ENCODE assay signal across 1 cellular context in the genomic region with DNA sequence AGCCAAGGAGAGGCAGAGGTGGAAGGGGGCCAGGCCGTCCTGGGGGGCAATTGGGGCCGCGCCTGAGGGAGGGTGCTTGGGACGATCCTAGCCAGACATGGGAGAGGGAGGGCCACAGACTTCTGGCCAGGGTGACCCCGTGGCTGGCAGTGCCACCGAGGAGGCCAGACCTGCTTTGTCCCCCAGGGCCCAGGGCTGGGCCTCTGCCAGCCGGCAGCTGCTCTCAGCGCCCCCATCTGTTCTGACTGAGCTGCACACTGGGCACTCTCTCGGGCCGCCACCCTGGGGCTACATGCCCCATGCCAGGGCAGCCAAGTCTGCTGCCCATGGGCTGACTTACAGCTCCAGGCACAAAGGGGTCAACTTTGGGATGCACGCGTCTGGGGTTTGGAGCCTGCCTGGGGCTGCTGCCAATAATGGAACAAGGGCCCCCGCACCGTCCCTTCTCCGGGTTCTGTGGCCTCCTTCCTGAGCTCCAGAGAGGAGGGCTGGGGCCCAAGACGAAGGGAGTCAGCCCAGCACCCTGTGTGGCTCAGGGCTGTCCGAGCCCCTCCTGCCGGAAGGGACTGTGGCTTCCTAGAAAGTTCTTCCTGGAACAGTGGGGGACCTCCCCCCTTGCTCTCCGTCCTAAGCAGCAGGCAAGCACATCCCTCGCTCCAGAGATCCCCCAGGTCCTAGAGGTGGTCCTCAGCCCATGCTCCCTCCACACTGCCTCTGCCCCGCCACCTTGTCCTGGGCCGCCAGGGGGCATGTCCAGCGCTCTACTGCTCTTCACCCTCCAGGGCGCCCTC.
A peak's percentile ranks its signal among the peaks of the same experiment; 100 is the strongest.
TF ChIP-seq lines count a peak whose summit lies in the region.

No MANE protein-coding gene starts in this region.

TF ChIP-seq in HepG2, 621 proteins besides CTCF, POLR2A, EP300 and RAD21 (continues in another document):
- TF ChIP-seq, protein P1, sequence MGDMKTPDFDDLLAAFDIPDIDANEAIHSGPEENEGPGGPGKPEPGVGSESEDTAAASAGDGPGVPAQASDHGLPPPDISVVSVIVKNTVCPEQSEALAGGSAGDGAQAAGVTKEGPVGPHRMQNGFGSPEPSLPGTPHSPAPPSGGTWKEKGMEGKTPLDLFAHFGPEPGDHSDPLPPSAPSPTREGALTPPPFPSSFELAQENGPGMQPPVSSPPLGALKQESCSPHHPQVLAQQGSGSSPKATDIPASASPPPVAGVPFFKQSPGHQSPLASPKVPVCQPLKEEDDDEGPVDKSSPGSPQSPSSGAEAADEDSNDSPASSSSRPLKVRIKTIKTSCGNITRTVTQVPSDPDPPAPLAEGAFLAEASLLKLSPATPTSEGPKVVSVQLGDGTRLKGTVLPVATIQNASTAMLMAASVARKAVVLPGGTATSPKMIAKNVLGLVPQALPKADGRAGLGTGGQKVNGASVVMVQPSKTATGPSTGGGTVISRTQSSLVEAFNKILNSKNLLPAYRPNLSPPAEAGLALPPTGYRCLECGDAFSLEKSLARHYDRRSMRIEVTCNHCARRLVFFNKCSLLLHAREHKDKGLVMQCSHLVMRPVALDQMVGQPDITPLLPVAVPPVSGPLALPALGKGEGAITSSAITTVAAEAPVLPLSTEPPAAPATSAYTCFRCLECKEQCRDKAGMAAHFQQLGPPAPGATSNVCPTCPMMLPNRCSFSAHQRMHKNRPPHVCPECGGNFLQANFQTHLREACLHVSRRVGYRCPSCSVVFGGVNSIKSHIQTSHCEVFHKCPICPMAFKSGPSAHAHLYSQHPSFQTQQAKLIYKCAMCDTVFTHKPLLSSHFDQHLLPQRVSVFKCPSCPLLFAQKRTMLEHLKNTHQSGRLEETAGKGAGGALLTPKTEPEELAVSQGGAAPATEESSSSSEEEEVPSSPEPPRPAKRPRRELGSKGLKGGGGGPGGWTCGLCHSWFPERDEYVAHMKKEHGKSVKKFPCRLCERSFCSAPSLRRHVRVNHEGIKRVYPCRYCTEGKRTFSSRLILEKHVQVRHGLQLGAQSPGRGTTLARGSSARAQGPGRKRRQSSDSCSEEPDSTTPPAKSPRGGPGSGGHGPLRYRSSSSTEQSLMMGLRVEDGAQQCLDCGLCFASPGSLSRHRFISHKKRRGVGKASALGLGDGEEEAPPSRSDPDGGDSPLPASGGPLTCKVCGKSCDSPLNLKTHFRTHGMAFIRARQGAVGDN (CRISPR knock-in tag; IDR thresholded peaks at IDR 0.05) = peak; percentile 77
- TF ChIP-seq, protein P2, sequence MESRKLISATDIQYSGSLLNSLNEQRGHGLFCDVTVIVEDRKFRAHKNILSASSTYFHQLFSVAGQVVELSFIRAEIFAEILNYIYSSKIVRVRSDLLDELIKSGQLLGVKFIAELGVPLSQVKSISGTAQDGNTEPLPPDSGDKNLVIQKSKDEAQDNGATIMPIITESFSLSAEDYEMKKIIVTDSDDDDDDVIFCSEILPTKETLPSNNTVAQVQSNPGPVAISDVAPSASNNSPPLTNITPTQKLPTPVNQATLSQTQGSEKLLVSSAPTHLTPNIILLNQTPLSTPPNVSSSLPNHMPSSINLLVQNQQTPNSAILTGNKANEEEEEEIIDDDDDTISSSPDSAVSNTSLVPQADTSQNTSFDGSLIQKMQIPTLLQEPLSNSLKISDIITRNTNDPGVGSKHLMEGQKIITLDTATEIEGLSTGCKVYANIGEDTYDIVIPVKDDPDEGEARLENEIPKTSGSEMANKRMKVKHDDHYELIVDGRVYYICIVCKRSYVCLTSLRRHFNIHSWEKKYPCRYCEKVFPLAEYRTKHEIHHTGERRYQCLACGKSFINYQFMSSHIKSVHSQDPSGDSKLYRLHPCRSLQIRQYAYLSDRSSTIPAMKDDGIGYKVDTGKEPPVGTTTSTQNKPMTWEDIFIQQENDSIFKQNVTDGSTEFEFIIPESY (CRISPR knock-in tag; IDR thresholded peaks at IDR 0.05) = peak; percentile 78; the same call in 1 of the 2 replicates
- no peak for TF ChIP-seq ZNF138 (CRISPR knock-in tag; IDR thresholded peaks at IDR 0.05; ENCODE audit: low read depth)
- TF ChIP-seq SAP130 (CRISPR knock-in tag; IDR thresholded peaks at IDR 0.05; ENCODE audit: low read depth) = peak; percentile 60; the same call in 1 of the 2 replicates
- TF ChIP-seq, protein P3, sequence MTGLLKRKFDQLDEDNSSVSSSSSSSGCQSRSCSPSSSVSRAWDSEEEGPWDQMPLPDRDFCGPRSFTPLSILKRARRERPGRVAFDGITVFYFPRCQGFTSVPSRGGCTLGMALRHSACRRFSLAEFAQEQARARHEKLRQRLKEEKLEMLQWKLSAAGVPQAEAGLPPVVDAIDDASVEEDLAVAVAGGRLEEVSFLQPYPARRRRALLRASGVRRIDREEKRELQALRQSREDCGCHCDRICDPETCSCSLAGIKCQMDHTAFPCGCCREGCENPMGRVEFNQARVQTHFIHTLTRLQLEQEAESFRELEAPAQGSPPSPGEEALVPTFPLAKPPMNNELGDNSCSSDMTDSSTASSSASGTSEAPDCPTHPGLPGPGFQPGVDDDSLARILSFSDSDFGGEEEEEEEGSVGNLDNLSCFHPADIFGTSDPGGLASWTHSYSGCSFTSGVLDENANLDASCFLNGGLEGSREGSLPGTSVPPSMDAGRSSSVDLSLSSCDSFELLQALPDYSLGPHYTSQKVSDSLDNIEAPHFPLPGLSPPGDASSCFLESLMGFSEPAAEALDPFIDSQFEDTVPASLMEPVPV (CRISPR knock-in tag; IDR thresholded peaks at IDR 0.05) = 0 out of 2 replicates have a peak, but pooled peaks have one; percentile 5
- peak; percentile 48; the same call in 1 of the 2 replicates for TF ChIP-seq PCBP1 (IDR thresholded peaks at IDR 0.05; ENCODE audit: borderline replicate concordance, low read depth, low read length)
- TF ChIP-seq STAG1 (CRISPR knock-in tag; IDR thresholded peaks at IDR 0.05) = peak; percentile 57
- TF ChIP-seq, protein P4, sequence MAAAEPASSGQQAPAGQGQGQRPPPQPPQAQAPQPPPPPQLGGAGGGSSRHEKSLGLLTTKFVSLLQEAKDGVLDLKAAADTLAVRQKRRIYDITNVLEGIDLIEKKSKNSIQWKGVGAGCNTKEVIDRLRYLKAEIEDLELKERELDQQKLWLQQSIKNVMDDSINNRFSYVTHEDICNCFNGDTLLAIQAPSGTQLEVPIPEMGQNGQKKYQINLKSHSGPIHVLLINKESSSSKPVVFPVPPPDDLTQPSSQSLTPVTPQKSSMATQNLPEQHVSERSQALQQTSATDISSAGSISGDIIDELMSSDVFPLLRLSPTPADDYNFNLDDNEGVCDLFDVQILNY (CRISPR knock-in tag; conservative IDR thresholded peaks at IDR 0.05) = no peak
- peak; percentile 37 for TF ChIP-seq RBFOX2 (IDR thresholded peaks at IDR 0.05; ENCODE audit: low read depth, low read length)
- TF ChIP-seq, protein P5, sequence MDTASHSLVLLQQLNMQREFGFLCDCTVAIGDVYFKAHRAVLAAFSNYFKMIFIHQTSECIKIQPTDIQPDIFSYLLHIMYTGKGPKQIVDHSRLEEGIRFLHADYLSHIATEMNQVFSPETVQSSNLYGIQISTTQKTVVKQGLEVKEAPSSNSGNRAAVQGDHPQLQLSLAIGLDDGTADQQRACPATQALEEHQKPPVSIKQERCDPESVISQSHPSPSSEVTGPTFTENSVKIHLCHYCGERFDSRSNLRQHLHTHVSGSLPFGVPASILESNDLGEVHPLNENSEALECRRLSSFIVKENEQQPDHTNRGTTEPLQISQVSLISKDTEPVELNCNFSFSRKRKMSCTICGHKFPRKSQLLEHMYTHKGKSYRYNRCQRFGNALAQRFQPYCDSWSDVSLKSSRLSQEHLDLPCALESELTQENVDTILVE (CRISPR knock-in tag; IDR thresholded peaks at IDR 0.05) = 0 out of 2 replicates have a peak, but pooled peaks have one; percentile 46
- TF ChIP-seq MXD4 (CRISPR knock-in tag; IDR thresholded peaks at IDR 0.05) = peak; percentile 26; the same call in 1 of the 2 replicates
- TF ChIP-seq GABPA (IDR thresholded peaks at IDR 0.05; ENCODE audit: low read depth, low read length) = no peak
- TF ChIP-seq GABPA (CRISPR knock-in tag; IDR thresholded peaks at IDR 0.05; ENCODE audit: low read depth) = peak; percentile 70
- no peak for TF ChIP-seq MTF2 (CRISPR knock-in tag; IDR thresholded peaks at IDR 0.05; ENCODE audit: borderline replicate concordance)
- 0 out of 2 replicates have a peak, but pooled peaks have one; percentile 32 for TF ChIP-seq PHF21A (CRISPR knock-in tag; IDR thresholded peaks at IDR 0.05)
- TF ChIP-seq NRL (CRISPR knock-in tag; IDR thresholded peaks at IDR 0.05; ENCODE audit: borderline replicate concordance) = 0 out of 2 replicates have a peak, but pooled peaks have one; percentile 11
- no peak for TF ChIP-seq CCAR2 (optimal IDR thresholded peaks at IDR 0.05; ENCODE audit: low read depth, low read length)
- TF ChIP-seq ZSCAN25 (CRISPR knock-in tag; IDR thresholded peaks at IDR 0.05) = 0 out of 2 replicates have a peak, but pooled peaks have one; percentile 21
- peak; percentile 42 for TF ChIP-seq XRCC5 (optimal IDR thresholded peaks at IDR 0.05; ENCODE audit: low read length)
- 0 out of 2 replicates have a peak, but pooled peaks have one; percentile 32 for TF ChIP-seq IRF2 (CRISPR knock-in tag; IDR thresholded peaks at IDR 0.05)
- no peak for TF ChIP-seq SMAD1 (CRISPR knock-in tag; IDR thresholded peaks at IDR 0.05; ENCODE audit: borderline replicate concordance, low read depth)
- TF ChIP-seq ZFY (CRISPR knock-in tag; IDR thresholded peaks at IDR 0.05) = peak; percentile 52; the same call in 1 of the 2 replicates
- TF ChIP-seq ZBTB20 (CRISPR knock-in tag; IDR thresholded peaks at IDR 0.05; ENCODE audit: borderline replicate concordance, low read depth) = 0 out of 2 replicates have a peak, but pooled peaks have one; percentile 41
- 0 out of 2 replicates have a peak, but pooled peaks have one; percentile 16 for TF ChIP-seq FOSL2 (CRISPR knock-in tag; IDR thresholded peaks at IDR 0.05)
- TF ChIP-seq POLR2AphosphoS2 (IDR thresholded peaks at IDR 0.05; ENCODE audit: low read depth, low read length) = no peak
- TF ChIP-seq ZFP36L1 (CRISPR knock-in tag; IDR thresholded peaks at IDR 0.05) = no peak
- TF ChIP-seq TEAD3 (CRISPR knock-in tag; optimal IDR thresholded peaks at IDR 0.05; ENCODE audit: borderline replicate concordance) = peak; percentile 38
- 0 out of 2 replicates have a peak, but pooled peaks have one; percentile 22 for TF ChIP-seq TAF1 (CRISPR knock-in tag; IDR thresholded peaks at IDR 0.05)
- no peak for TF ChIP-seq MAZ (IDR thresholded peaks at IDR 0.05; ENCODE audit: borderline replicate concordance, low read depth, low read length)
- no peak for TF ChIP-seq MAZ (CRISPR knock-in tag; IDR thresholded peaks at IDR 0.05; ENCODE audit: low read depth)
- peak; percentile 58 for TF ChIP-seq ZFX (CRISPR knock-in tag; IDR thresholded peaks at IDR 0.05; ENCODE audit: low read depth)
- TF ChIP-seq BRD4 (CRISPR knock-in tag; IDR thresholded peaks at IDR 0.05) = 0 out of 2 replicates have a peak, but pooled peaks have one; percentile 16
- TF ChIP-seq POLR2AphosphoS5 (IDR thresholded peaks at IDR 0.05; ENCODE audit: low read depth, low read length) = peak; percentile 13; the same call in 1 of the 2 replicates
- no peak for TF ChIP-seq FOXA3 (CRISPR knock-in tag; IDR thresholded peaks at IDR 0.05)
- 0 out of 2 replicates have a peak, but pooled peaks have one; percentile 10 for TF ChIP-seq ZNF24 (IDR thresholded peaks at IDR 0.05)
- TF ChIP-seq RBM39 (IDR thresholded peaks at IDR 0.05; ENCODE audit: low read depth, low read length, poor library complexity, severe bottlenecking) = peak; percentile 56
- TF ChIP-seq, protein P6, sequence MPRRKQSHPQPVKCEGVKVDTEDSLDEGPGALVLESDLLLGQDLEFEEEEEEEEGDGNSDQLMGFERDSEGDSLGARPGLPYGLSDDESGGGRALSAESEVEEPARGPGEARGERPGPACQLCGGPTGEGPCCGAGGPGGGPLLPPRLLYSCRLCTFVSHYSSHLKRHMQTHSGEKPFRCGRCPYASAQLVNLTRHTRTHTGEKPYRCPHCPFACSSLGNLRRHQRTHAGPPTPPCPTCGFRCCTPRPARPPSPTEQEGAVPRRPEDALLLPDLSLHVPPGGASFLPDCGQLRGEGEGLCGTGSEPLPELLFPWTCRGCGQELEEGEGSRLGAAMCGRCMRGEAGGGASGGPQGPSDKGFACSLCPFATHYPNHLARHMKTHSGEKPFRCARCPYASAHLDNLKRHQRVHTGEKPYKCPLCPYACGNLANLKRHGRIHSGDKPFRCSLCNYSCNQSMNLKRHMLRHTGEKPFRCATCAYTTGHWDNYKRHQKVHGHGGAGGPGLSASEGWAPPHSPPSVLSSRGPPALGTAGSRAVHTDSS (CRISPR knock-in tag; conservative IDR thresholded peaks at IDR 0.05) = no peak
- peak; percentile 48; the same call in 1 of the 2 replicates for TF ChIP-seq SPEN (CRISPR knock-in tag; IDR thresholded peaks at IDR 0.05; ENCODE audit: low read depth)
- TF ChIP-seq, protein P7, sequence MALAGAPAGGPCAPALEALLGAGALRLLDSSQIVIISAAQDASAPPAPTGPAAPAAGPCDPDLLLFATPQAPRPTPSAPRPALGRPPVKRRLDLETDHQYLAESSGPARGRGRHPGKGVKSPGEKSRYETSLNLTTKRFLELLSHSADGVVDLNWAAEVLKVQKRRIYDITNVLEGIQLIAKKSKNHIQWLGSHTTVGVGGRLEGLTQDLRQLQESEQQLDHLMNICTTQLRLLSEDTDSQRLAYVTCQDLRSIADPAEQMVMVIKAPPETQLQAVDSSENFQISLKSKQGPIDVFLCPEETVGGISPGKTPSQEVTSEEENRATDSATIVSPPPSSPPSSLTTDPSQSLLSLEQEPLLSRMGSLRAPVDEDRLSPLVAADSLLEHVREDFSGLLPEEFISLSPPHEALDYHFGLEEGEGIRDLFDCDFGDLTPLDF (CRISPR knock-in tag; IDR thresholded peaks at IDR 0.05) = no peak
- TF ChIP-seq, protein P8, sequence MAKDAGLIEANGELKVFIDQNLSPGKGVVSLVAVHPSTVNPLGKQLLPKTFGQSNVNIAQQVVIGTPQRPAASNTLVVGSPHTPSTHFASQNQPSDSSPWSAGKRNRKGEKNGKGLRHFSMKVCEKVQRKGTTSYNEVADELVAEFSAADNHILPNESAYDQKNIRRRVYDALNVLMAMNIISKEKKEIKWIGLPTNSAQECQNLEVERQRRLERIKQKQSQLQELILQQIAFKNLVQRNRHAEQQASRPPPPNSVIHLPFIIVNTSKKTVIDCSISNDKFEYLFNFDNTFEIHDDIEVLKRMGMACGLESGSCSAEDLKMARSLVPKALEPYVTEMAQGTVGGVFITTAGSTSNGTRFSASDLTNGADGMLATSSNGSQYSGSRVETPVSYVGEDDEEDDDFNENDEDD (CRISPR knock-in tag; IDR thresholded peaks at IDR 0.05; ENCODE audit: borderline replicate concordance) = 0 out of 2 replicates have a peak, but pooled peaks have one; percentile 8
- 0 out of 2 replicates have a peak, but pooled peaks have one; percentile 16 for TF ChIP-seq NR2F6 (IDR thresholded peaks at IDR 0.05)
- no peak; the same call in 1 of the 2 replicates for TF ChIP-seq NR2F6 (CRISPR knock-in tag; IDR thresholded peaks at IDR 0.05)
- TF ChIP-seq, protein P9, sequence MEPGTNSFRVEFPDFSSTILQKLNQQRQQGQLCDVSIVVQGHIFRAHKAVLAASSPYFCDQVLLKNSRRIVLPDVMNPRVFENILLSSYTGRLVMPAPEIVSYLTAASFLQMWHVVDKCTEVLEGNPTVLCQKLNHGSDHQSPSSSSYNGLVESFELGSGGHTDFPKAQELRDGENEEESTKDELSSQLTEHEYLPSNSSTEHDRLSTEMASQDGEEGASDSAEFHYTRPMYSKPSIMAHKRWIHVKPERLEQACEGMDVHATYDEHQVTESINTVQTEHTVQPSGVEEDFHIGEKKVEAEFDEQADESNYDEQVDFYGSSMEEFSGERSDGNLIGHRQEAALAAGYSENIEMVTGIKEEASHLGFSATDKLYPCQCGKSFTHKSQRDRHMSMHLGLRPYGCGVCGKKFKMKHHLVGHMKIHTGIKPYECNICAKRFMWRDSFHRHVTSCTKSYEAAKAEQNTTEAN (CRISPR knock-in tag; conservative IDR thresholded peaks at IDR 0.05) = 0 out of 2 replicates have a peak, but pooled peaks have one; percentile 16
- TF ChIP-seq KDM3A (CRISPR knock-in tag; IDR thresholded peaks at IDR 0.05; ENCODE audit: low read depth) = peak; percentile 44; the same call in 1 of the 2 replicates
- no peak for TF ChIP-seq FLYWCH1 (CRISPR knock-in tag; IDR thresholded peaks at IDR 0.05)
